Comparison of ENCODE assay signal across 8 cellular contexts in genomic region chrX:12976819-12977758, GRCh38. TPM values are rescaled to one million over a fixed set of nuclear protein-coding genes. Genes with fewer than 3 reads are reported as not detected.
A peak's percentile ranks its signal among the peaks of the same experiment; 100 is the strongest.
DNase-seq lines count a peak whose midpoint lies in the region; ATAC-seq and TF ChIP-seq lines count a peak whose summit lies in the region.
"Not testable (repeated sequence)": the region's sequence is repeated elsewhere in the genome, so short reads cannot be mapped to it uniquely, and the experiment has no call there.

No MANE protein-coding gene starts in this region.

- H3K27me3 ChIP-seq in BLaER1; GM23338 (ENCODE audit: insufficient read depth); cardiac muscle cell; naive thymus-derived CD4-positive, alpha-beta T cell (ENCODE audit: control insufficient read depth in 2 of 2, insufficient read depth in 2 of 2, low read length in 2 of 2): not testable (repeated sequence)

- H3F3A ChIP-seq in GM23338 (replicated peaks; ENCODE audit: low read depth): not testable (repeated sequence)

- TF ChIP-seq CTCF in GM23338 (conservative IDR thresholded peaks at IDR 0.05; ENCODE audit: low read depth in 2 of 2); cardiac muscle cell (IDR thresholded peaks at IDR 0.05; ENCODE audit: low read depth, low read length): not testable (repeated sequence)

- peaks cover 30% of the 10 kb centered on the region for H3K4me1 Mint-ChIP-seq in GM23338
- peaks cover 28% of the 10 kb centered on the region for H3K4me1 Mint-ChIP-seq in activated CD8-positive, alpha-beta T cell treated with anti-CD3 and anti-CD28 coated beads, Interleukin-2, amount 10 ng/mL, durations not matched to agents 7 days and 5 days (ENCODE audit: low read depth)
- peaks cover 4 to 55% (median 24%) of the 10 kb centered on the region in 7 donors for H3K4me1 Mint-ChIP-seq in naive thymus-derived CD4-positive, alpha-beta T cell
- peaks cover 55% of the 10 kb centered on the region for H3K4me1 Mint-ChIP-seq in stimulated activated naive CD8-positive, alpha-beta T cell treated with anti-CD3 and anti-CD28 coated beads, Interleukin-15, Interleukin-2, amounts not matched to agents 100 ng/mL and 50 ng/mL, for 24 hours (ENCODE audit: low read depth)

- H3K27ac Mint-ChIP-seq in GM23338: peak overlapping the region; percentile 52; the same call in 1 of the 2 replicates
- H3K27ac Mint-ChIP-seq in activated CD8-positive, alpha-beta T cell treated with anti-CD3 and anti-CD28 coated beads, Interleukin-2, amount 10 ng/mL, durations not matched to agents 7 days and 5 days: peak overlapping the region; percentile 98
- H3K27ac Mint-ChIP-seq in naive thymus-derived CD4-positive, alpha-beta T cell: peak overlapping the region; percentile 92 to 100 (median 98)
- peak overlapping the region; percentile 95 for H3K27ac Mint-ChIP-seq in stimulated activated naive CD8-positive, alpha-beta T cell treated with anti-CD3 and anti-CD28 coated beads, Interleukin-15, Interleukin-2, amounts not matched to agents 100 ng/mL and 50 ng/mL, for 24 hours

- not testable (repeated sequence) for DNase-seq in GM23338 (ENCODE audit: low spot score); activated CD8-positive, alpha-beta T cell treated with anti-CD3 and anti-CD28 coated beads, Interleukin-2, amount 10 ng/mL, durations not matched to agents 7 days and 5 days; naive thymus-derived CD4-positive, alpha-beta T cell
- DNase-seq in NOMO-1 treated with DMSO at 0.1 percent for 48 hours (lab: John Stamatoyannopoulos, UW; ENCODE audit: unreplicated experiment) (peak; percentile 43), cerebellar cortex (ENCODE audit: low spot score) (peak; percentile 33), cardiac muscle cell (ENCODE audit: low read depth in 1 of 2, low spot score in 1 of 2) (peak in 1 of 2 donors; percentile 35)

- not testable (repeated sequence) for H3K9me3 Mint-ChIP-seq in GM23338; activated CD8-positive, alpha-beta T cell treated with anti-CD3 and anti-CD28 coated beads, Interleukin-2, amount 10 ng/mL, durations not matched to agents 7 days and 5 days (ENCODE audit: insufficient read depth); stimulated activated naive CD8-positive, alpha-beta T cell treated with anti-CD3 and anti-CD28 coated beads, Interleukin-15, Interleukin-2, amounts not matched to agents 100 ng/mL and 50 ng/mL, for 24 hours
- H3K9me3 Mint-ChIP-seq in naive thymus-derived CD4-positive, alpha-beta T cell: peaks cover 0 to 34% (median 0%) of the 10 kb centered on the region in 11 donors

- H2AFZ ChIP-seq in GM23338: not testable (repeated sequence)

- peaks cover 57% of the 10 kb centered on the region for H3K4me1 ChIP-seq in BLaER1
- H3K4me1 ChIP-seq in GM23338 (ENCODE audit: insufficient read depth); cardiac muscle cell (ENCODE audit: low read depth): not testable (repeated sequence)
- peaks cover 23 to 31% of the 10 kb centered on the region in 2 donors for H3K4me1 ChIP-seq in naive thymus-derived CD4-positive, alpha-beta T cell (ENCODE audit: control insufficient read depth in 2 of 2, insufficient read depth in 2 of 2, low read length in 2 of 2)

- H3K36me3 Mint-ChIP-seq in GM23338 (ENCODE audit: low read depth): peaks cover 34% of the 10 kb centered on the region
- peaks cover 57% of the 10 kb centered on the region for H3K36me3 Mint-ChIP-seq in activated CD8-positive, alpha-beta T cell treated with anti-CD3 and anti-CD28 coated beads, Interleukin-2, amount 10 ng/mL, durations not matched to agents 7 days and 5 days (ENCODE audit: low read depth)
- H3K36me3 Mint-ChIP-seq in naive thymus-derived CD4-positive, alpha-beta T cell: peaks cover 11 to 59% (median 31%) of the 10 kb centered on the region in 5 donors
- H3K36me3 Mint-ChIP-seq in stimulated activated naive CD8-positive, alpha-beta T cell treated with anti-CD3 and anti-CD28 coated beads, Interleukin-15, Interleukin-2, amounts not matched to agents 100 ng/mL and 50 ng/mL, for 24 hours (ENCODE audit: low read depth): peaks cover 38% of the 10 kb centered on the region

- peaks cover 11% of the 10 kb centered on the region for H3K27me3 Mint-ChIP-seq in GM23338 (ENCODE audit: insufficient read depth, low read depth, poor library complexity)
- not testable (repeated sequence) for H3K27me3 Mint-ChIP-seq in activated CD8-positive, alpha-beta T cell treated with anti-CD3 and anti-CD28 coated beads, Interleukin-2, amount 10 ng/mL, durations not matched to agents 7 days and 5 days (ENCODE audit: low read depth); naive thymus-derived CD4-positive, alpha-beta T cell; stimulated activated naive CD8-positive, alpha-beta T cell treated with anti-CD3 and anti-CD28 coated beads, Interleukin-15, Interleukin-2, amounts not matched to agents 100 ng/mL and 50 ng/mL, for 24 hours

- peaks cover 22% of the 10 kb centered on the region for H3K79me2 ChIP-seq in GM23338 (replicated peaks; ENCODE audit: insufficient read depth)

- intact Hi-C loops in naive thymus-derived CD4-positive, alpha-beta T cell (cut with micrococcal nuclease): loop anchor here (5.0 kb wide), 2 partner anchors 35 to 175 kb away; no protein-coding TSS in a partner anchor

- peak overlapping the region; percentile 94 for H3K27ac ChIP-seq in BLaER1
- H3K27ac ChIP-seq in GM23338 (ENCODE audit: low read depth): peak overlapping the region; percentile 78; the same call in 1 of the 2 replicates
- not testable (repeated sequence) for H3K27ac ChIP-seq in cardiac muscle cell
- H3K27ac ChIP-seq in naive thymus-derived CD4-positive, alpha-beta T cell (ENCODE audit: low read depth, low read length): peak overlapping the region; percentile 93

- H3K4me2 ChIP-seq in BLaER1: peak overlapping the region; percentile 79
- H3K4me2 ChIP-seq in GM23338: peak overlapping the region; percentile 84

- H3K9me2 ChIP-seq in GM23338 (ENCODE audit: insufficient read depth): not testable (repeated sequence)

- POLR2A ChIA-PET in activated CD8-positive, alpha-beta T cell treated with anti-CD3 and anti-CD28 coated beads, Interleukin-2, amount 10 ng/mL, durations not matched to agents 7 days and 5 days (lab: Charles Lee): interaction anchor here (0.7 to 16.3 kb wide), 14 partner anchors 9 to 511 kb away, joined by 3 to 1048 read pairs (median 8); no protein-coding TSS in a partner anchor
- POLR2A ChIA-PET in naive thymus-derived CD4-positive, alpha-beta T cell (lab: Charles Lee): interaction anchor here (0.6 to 24.0 kb wide), 18 partner anchors 9 to 511 kb away, joined by 3 to 1322 read pairs (median 18); partner anchors contain the start of gene FAM9C

- peaks cover 27% of the 10 kb centered on the region for H4K20me1 ChIP-seq in BLaER1
- H4K20me1 ChIP-seq in GM23338 (replicated peaks; ENCODE audit: insufficient read depth): not testable (repeated sequence)

- ATAC-seq in GM23338; activated CD8-positive, alpha-beta T cell treated with anti-CD3 and anti-CD28 coated beads, Interleukin-2, amount 10 ng/mL, durations not matched to agents 7 days and 5 days; naive thymus-derived CD4-positive, alpha-beta T cell: not testable (repeated sequence)

- peaks cover 14% of the 10 kb centered on the region; the same call in 1 of the 2 replicates for H3K36me3 ChIP-seq in BLaER1
- H3K36me3 ChIP-seq in GM23338 (ENCODE audit: insufficient read depth); cardiac muscle cell: not testable (repeated sequence)
- H3K36me3 ChIP-seq in naive thymus-derived CD4-positive, alpha-beta T cell (ENCODE audit: control insufficient read depth in 2 of 3, insufficient read depth in 3 of 3, low read length in 3 of 3): peaks cover 11 to 22% (median 20%) of the 10 kb centered on the region in 3 experiments

- H3K9ac ChIP-seq in BLaER1: peak overlapping the region; percentile 92

- CTCF ChIA-PET in activated CD8-positive, alpha-beta T cell treated with anti-CD3 and anti-CD28 coated beads, Interleukin-2, amount 10 ng/mL, durations not matched to agents 7 days and 5 days (lab: Charles Lee): interaction anchor here (0.6 to 22.7 kb wide), 12 partner anchors 22 to 514 kb away, joined by 3 to 406 read pairs (median 4); no protein-coding TSS in a partner anchor
- CTCF ChIA-PET in naive thymus-derived CD4-positive, alpha-beta T cell (lab: Charles Lee): interaction anchor here (1.1 to 4.0 kb wide), 11 partner anchors 27 to 511 kb away, joined by 3 to 36 read pairs (median 8); no protein-coding TSS in a partner anchor

- not testable (repeated sequence) for H3K9me3 ChIP-seq in BLaER1; cardiac muscle cell (ENCODE audit: low read depth); naive thymus-derived CD4-positive, alpha-beta T cell (ENCODE audit: control insufficient read depth in 2 of 3, low read length in 3 of 3)

- H3K4me3 Mint-ChIP-seq in GM23338: peak overlapping the region; percentile 92
- H3K4me3 Mint-ChIP-seq in activated CD8-positive, alpha-beta T cell treated with anti-CD3 and anti-CD28 coated beads, Interleukin-2, amount 10 ng/mL, durations not matched to agents 7 days and 5 days: peak overlapping the region; percentile 95
- H3K4me3 Mint-ChIP-seq in naive thymus-derived CD4-positive, alpha-beta T cell: peak overlapping the region; percentile 92 to 99 (median 96)
- H3K4me3 Mint-ChIP-seq in stimulated activated naive CD8-positive, alpha-beta T cell treated with anti-CD3 and anti-CD28 coated beads, Interleukin-15, Interleukin-2, amounts not matched to agents 100 ng/mL and 50 ng/mL, for 24 hours: peak overlapping the region; percentile 94

- H3K4me3 ChIP-seq in BLaER1: peak overlapping the region; percentile 84
- H3K4me3 ChIP-seq in GM23338: peak overlapping the region; percentile 94
- peak overlapping the region; percentile 91 for H3K4me3 ChIP-seq in cardiac muscle cell
- peak overlapping the region; percentile 57 for H3K4me3 ChIP-seq in naive thymus-derived CD4-positive, alpha-beta T cell (ENCODE audit: low read length)

RNA-seq across cellular contexts. Expression of gene TMSB4X, which starts 2.2 kb away (rescaled TPM):
- 999 and 1,367 TPM in 2 replicates for total RNA-seq in GM23338 (2014; rRNA removed; shearing (Covaris generic))
- polyA plus RNA-seq in GM23338 (2016; fragmentation: Nextera tagmentation; extraction: Ambion mirVana) (6,191 and 6,226 TPM in 2 replicates), cardiac muscle cell (441 and 543 TPM in 2 replicates)
- 1,000 to 10,000 TPM; 8,800 to 8,961 TPM for total RNA-seq in activated CD8-positive, alpha-beta T cell treated with anti-CD3 and anti-CD28 coated beads, Interleukin-2, amount 10 ng/mL, durations not matched to agents 7 days and 5 days
- total RNA-seq in cardiac muscle cell: 144 and 207 TPM in 2 replicates
- total RNA-seq in naive thymus-derived CD4-positive, alpha-beta T cell: over 10,000 TPM in 1 of 5 experiments, 1,000 to 10,000 TPM in 4; 3,911 to 13,454 (median 4,935) TPM
- polyA plus RNA-seq in naive thymus-derived CD4-positive, alpha-beta T cell: over 10,000 TPM; 26,512 to 30,787 TPM
